In genomic region chr11:36447947-36448346, GRCh38 we compare ENCODE assay signal across 16 cellular contexts.
A peak's percentile ranks its signal among the peaks of the same experiment; 100 is the strongest.
DNase-seq lines count a peak whose midpoint lies in the region; ATAC-seq and TF ChIP-seq lines count a peak whose summit lies in the region.
"Had no signal": no experiment of that assay in that cellular context is flagged by ENCODE, and none has a peak within 500 bp of the region (broad histone marks: within the 10 kb centered on the region; RNA-seq: fewer than 3 reads in every experiment).

No MANE protein-coding gene starts in this region.

- H3K4me1 Mint-ChIP-seq in Calu3 (ENCODE audit: low read depth, unreplicated experiment), result peaks cover 45% of the 10 kb centered on the region
- peaks cover 16% of the 10 kb centered on the region for H3K4me1 Mint-ChIP-seq in progenitor cell of endocrine pancreas (ENCODE audit: low read depth)

- no peak overlapping the region for H3K4me3 Mint-ChIP-seq in Calu3 (ENCODE audit: low read depth, unreplicated experiment)
- no peak overlapping the region for H3K4me3 Mint-ChIP-seq in progenitor cell of endocrine pancreas (ENCODE audit: low read depth)

- no peak for ATAC-seq in GM19023 (IDR thresholded peaks at IDR 0.05; ENCODE audit: unreplicated experiment)
- ATAC-seq: HepG2 had no signal

- intact Hi-C loops in Calu3 (cut with micrococcal nuclease; ENCODE audit: unreplicated experiment), result no loop called here

- no TSS peak for BruUV-seq in Calu3 (replicated peaks; lab: Mats Ljungman, UMichigan)

- peak; percentile 93 for DNase-seq in Calu3
- peak; percentile 58 for DNase-seq in NCI-H146 treated with DMSO at 0.1 percent for 48 hours (lab: John Stamatoyannopoulos, UW; ENCODE audit: unreplicated experiment)
- DNase-seq in SW480 (ENCODE audit: low spot score), result peak; percentile 82
- peak; percentile 23 for DNase-seq in myocyte (ENCODE audit: low read depth)
- DNase-seq in islet precursor cell, result no peak
- no peak for DNase-seq in progenitor cell of endocrine pancreas (ENCODE audit: low spot score, unreplicated experiment)
- DNase-seq in stimulated activated CD4-positive, alpha-beta T cell treated with anti-CD3 and anti-CD28 coated beads, Interleukin-4, amount 100 ng/mL, for 1 hour, result no peak
- DNase-seq: activated effector memory CD4-positive, alpha-beta T cell treated with anti-CD3 and anti-CD28 coated beads, Interleukin-2, amount 50 U/mL, for 16 hours; anterior cingulate cortex; GF-D8; heart left ventricle; NCI-H526 treated with DMSO at 0.1 percent for 48 hours; ovary; stimulated activated CD4-positive, alpha-beta T cell treated with anti-CD3 and anti-CD28 coated beads, Interleukin-4, amount 100 ng/mL, for 4 hours had no signal

- no peaks in the 10 kb centered on the region for H3K9me3 Mint-ChIP-seq in Calu3 (ENCODE audit: low read depth, unreplicated experiment)
- H3K9me3 Mint-ChIP-seq in progenitor cell of endocrine pancreas (ENCODE audit: low read depth), result no peaks in the 10 kb centered on the region

- CTCF ChIA-PET in Calu3 (lab: Charles Lee), result interaction anchor here (0.6 kb wide), 1 partner anchor 51 kb away, joined by 3 read pairs; no protein-coding TSS in a partner anchor

- H3K27ac Mint-ChIP-seq in Calu3 (ENCODE audit: unreplicated experiment) (no peak overlapping the region), progenitor cell of endocrine pancreas (no peak overlapping the region)

- H3K36me3 Mint-ChIP-seq in Calu3 (ENCODE audit: insufficient read depth, unreplicated experiment) (no peaks in the 10 kb centered on the region), progenitor cell of endocrine pancreas (ENCODE audit: insufficient read depth) (no peaks in the 10 kb centered on the region)

- TF ChIP-seq CTCF in Calu3 (IDR thresholded peaks at IDR 0.05; ENCODE audit: unreplicated experiment), result no peak
- TF ChIP-seq CTCF in progenitor cell of endocrine pancreas (IDR thresholded peaks at IDR 0.05; ENCODE audit: unreplicated experiment), result no peak

- peaks cover 29% of the 10 kb centered on the region for H3K27me3 Mint-ChIP-seq in Calu3 (ENCODE audit: unreplicated experiment)
- H3K27me3 Mint-ChIP-seq in progenitor cell of endocrine pancreas, result peaks cover 9% of the 10 kb centered on the region

Comparison
In these comparisons a context has a peak if more than half of its experiments do, and no peak if none do; other contexts are left out.
1. DNase-seq: peak in Calu3 (single experiment), NCI-H146 treated with DMSO at 0.1 percent for 48 hours (single experiment), SW480 (single experiment) and myocyte (single experiment); none in islet precursor cell (single experiment), progenitor cell of endocrine pancreas (single experiment) and stimulated activated CD4-positive, alpha-beta T cell treated with anti-CD3 and anti-CD28 coated beads, Interleukin-4, amount 100 ng/mL, for 1 hour (single experiment).